8 cellular contexts compared by ENCODE assay signal in genomic region chr14:34714320-34715107, GRCh38. TPM values are rescaled to one million over a fixed set of nuclear protein-coding genes. Genes with fewer than 3 reads are reported as not detected.
A peak's percentile ranks its signal among the peaks of the same experiment; 100 is the strongest.
DNase-seq lines count a peak whose midpoint lies in the region; ATAC-seq and TF ChIP-seq lines count a peak whose summit lies in the region.

Gene CFL2, minus strand, starts transcription at chr14:34714593. Its CDS starts 53 bp downstream, at chr14:34714540.

- ATAC-seq in GM18499 (IDR thresholded peaks at IDR 0.05; ENCODE audit: insufficient read depth, unreplicated experiment), result peak; percentile 38
- peak; percentile 80 for ATAC-seq in HG02852 (IDR thresholded peaks at IDR 0.05; ENCODE audit: unreplicated experiment)
- ATAC-seq in aorta (ENCODE audit: low FRiP score), result peak; percentile 96

- peaks cover 21% of the 10 kb centered on the region for H3K79me2 ChIP-seq in hepatocyte

- no peaks in the 10 kb centered on the region for H4K20me1 ChIP-seq in hepatocyte (ENCODE audit: insufficient read depth, poor library complexity, severe bottlenecking)

- peak within 1 kb of the TSS; percentile 72 for H2AFZ ChIP-seq in hepatocyte

- no peaks in the 10 kb centered on the region for H3K36me3 ChIP-seq in hepatocyte (replicated peaks; ENCODE audit: insufficient read depth, low read depth)
- H3K36me3 ChIP-seq in aorta (ENCODE audit: control insufficient read depth in 1 of 2, insufficient read depth in 2 of 2, low read length in 1 of 2), result no peaks in the 10 kb centered on the region

- H3K27ac ChIP-seq in hepatocyte, result peak within 1 kb of the TSS; percentile 98
- H3K27ac ChIP-seq in aorta (ENCODE audit: low read depth in 1 of 2, low read length in 2 of 2), result peak within 1 kb of the TSS; percentile 93 to 99

- no peaks in the 10 kb centered on the region for H3K9me3 ChIP-seq in hepatocyte (ENCODE audit: low read depth)
- no peaks in the 10 kb centered on the region for H3K9me3 ChIP-seq in aorta (ENCODE audit: control insufficient read depth, low read length)

- intact Hi-C loops in aorta (cut with DNase I), result no loop called here

- H3K9me2 ChIP-seq in hepatocyte (replicated peaks; ENCODE audit: insufficient read depth), result no peaks in the 10 kb centered on the region

- no peaks in the 10 kb centered on the region for H3K27me3 ChIP-seq in hepatocyte
- no peaks in the 10 kb centered on the region for H3K27me3 ChIP-seq in aorta (ENCODE audit: control insufficient read depth in 1 of 2, insufficient read depth in 2 of 2, low read length in 1 of 2)

- 1% methylated on average over 43 of the region's 75 CpGs for WGBS in hepatocyte (ENCODE audit: low lambda C conversion rate, missing lambda C conversion rate)
- WGBS in aorta, 2 donors, result 0% methylated on average over 49 to 75 of the region's 75 CpGs

- peak; percentile 69 for DNase-seq in NCI-H1694 treated with DMSO at 0.1 percent for 48 hours (lab: John Stamatoyannopoulos, UW)
- DNase-seq in T-helper 9 cell, result peak; percentile 67
- peak; percentile 93 for DNase-seq in astrocyte of the hippocampus (ENCODE audit: low read depth, low spot score)
- peak; percentile 94 for DNase-seq in hepatocyte (ENCODE audit: low spot score)
- DNase-seq in retina, result peak; percentile 93
- DNase-seq in aorta, result peak; percentile 89 to 94

- no peak for TF ChIP-seq CTCF in hepatocyte (IDR thresholded peaks at IDR 0.05; ENCODE audit: poor library complexity)

- peak within 1 kb of the TSS; percentile 75 for H3K4me2 ChIP-seq in hepatocyte

- H3K4me3 ChIP-seq in hepatocyte (peak within 1 kb of the TSS; percentile 95), aorta (ENCODE audit: low read length in 2 of 2) (peak within 1 kb of the TSS; percentile 94 to 98)

- peaks cover 9% of the 10 kb centered on the region for H3K4me1 ChIP-seq in hepatocyte (ENCODE audit: insufficient read depth)
- peaks cover 0 to 4% of the 10 kb centered on the region in 2 donors for H3K4me1 ChIP-seq in aorta (ENCODE audit: control insufficient read depth in 1 of 2, insufficient read depth in 2 of 2, low read length in 2 of 2)

RNA-seq across cellular contexts. Expression of gene CFL2, which starts in this region (rescaled TPM):
- total RNA-seq in hepatocyte (39.5 and 43.0 TPM in 2 replicates), aorta (100 to 1,000 TPM in 1 of 2 donors, 10 to 100 TPM in 1; 99.2 to 178 TPM)
- polyA plus RNA-seq in hepatocyte (46.6 and 49.5 TPM in 2 replicates), aorta (100 to 1,000 TPM in 1 of 2 donors, 10 to 100 TPM in 1; 87.9 to 165 TPM)

Comparison
In these comparisons a context has a peak if more than half of its experiments do, and no peak if none do; other contexts are left out.
1. Peak in every context shown above with its lines: DNase-seq, ATAC-seq, H3K4me3 ChIP-seq and H3K27ac ChIP-seq.
2. ATAC-seq: peak in every context shown above with its lines; median percentile 96 in aorta; 80 in HG02852; 38 in GM18499.